2 cellular contexts compared by ENCODE assay signal in genomic region chr19:31264379-31264778, GRCh38.
TF ChIP-seq lines count a peak whose summit lies in the region.

No MANE protein-coding gene starts in this region.

TF ChIP-seq in HepG2, 621 proteins besides CTCF, POLR2A, EP300 and RAD21 (continued from another document):
- TF ChIP-seq ZBTB10 (CRISPR knock-in tag; IDR thresholded peaks at IDR 0.05; ENCODE audit: borderline replicate concordance) (no peak), FOXP1 (IDR thresholded peaks at IDR 0.05) (no peak), FOXP1 (CRISPR knock-in tag; IDR thresholded peaks at IDR 0.05) (no peak), MEIS1 (CRISPR knock-in tag; IDR thresholded peaks at IDR 0.05; ENCODE audit: borderline replicate concordance) (no peak), NFIB (CRISPR knock-in tag; IDR thresholded peaks at IDR 0.05; ENCODE audit: borderline replicate concordance) (no peak), ZFYVE20 (CRISPR knock-in tag; IDR thresholded peaks at IDR 0.05; ENCODE audit: borderline replicate concordance, low read depth) (no peak)
TF ChIP-seq in HepG2: peak in this region for 0.

TF ChIP-seq in WTC11, 78 proteins besides CTCF, POLR2A, EP300 and RAD21 (continued from another document):
- TF ChIP-seq FOXP4 (CRISPR knock-in tag; IDR thresholded peaks at IDR 0.05) (no peak), SMAD4 (CRISPR knock-in tag; IDR thresholded peaks at IDR 0.05) (no peak), FOXJ3 (CRISPR knock-in tag; IDR thresholded peaks at IDR 0.05; ENCODE audit: borderline replicate concordance) (no peak), MAX (CRISPR knock-in tag; IDR thresholded peaks at IDR 0.05) (no peak), HMGA2 (CRISPR knock-in tag; IDR thresholded peaks at IDR 0.05) (no peak), IRF1 (CRISPR knock-in tag; IDR thresholded peaks at IDR 0.05) (no peak)
